In the genomic region with DNA sequence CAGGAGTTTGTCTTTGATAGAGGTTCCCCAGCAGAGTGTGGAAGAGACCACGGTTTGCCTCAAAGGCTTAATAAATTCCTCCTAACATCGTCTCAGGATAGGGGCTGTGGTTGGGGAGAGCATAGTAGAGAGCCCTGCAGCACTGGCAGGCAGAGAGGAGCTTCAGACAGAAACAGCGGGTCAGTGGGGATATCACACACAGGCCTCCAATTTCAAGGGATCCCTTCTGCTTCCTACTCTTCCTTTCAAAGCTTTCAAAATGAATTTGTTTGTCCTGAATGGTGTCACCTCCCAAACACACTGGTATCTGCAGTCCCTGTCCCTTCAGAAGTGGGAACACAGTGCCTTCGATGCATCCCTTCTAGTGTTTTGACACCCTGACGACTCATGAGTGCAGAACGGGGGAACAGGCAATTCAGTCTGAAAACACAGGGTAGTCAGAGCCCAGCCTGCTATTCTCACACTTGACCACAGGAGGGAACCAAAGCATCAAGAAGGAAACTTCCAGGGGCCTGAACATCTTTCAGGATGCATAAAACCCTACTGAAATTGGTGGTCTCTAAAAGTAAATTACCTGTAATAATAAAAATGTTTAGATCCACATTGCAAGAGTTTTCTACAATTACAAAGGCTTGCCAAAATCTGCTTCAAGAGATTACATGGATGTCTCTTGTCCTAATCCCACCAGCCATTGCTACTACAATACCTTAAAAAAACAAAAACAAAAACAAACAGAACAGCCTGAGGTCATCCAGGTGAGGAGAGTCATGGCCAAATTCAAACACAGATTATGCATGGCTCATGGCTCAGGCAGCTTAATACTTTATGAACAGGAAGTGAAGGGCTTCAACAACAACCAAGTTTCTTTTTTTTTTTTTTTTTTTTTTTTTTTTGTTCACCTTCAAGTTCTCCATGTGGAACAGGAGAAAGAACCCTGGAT, we compare ENCODE assay signal across 8 cellular contexts. TPM values are rescaled to one million over a fixed set of nuclear protein-coding genes. Genes with fewer than 3 reads are reported as not detected.
A peak's percentile ranks its signal among the peaks of the same experiment; 100 is the strongest.
DNase-seq lines count a peak whose midpoint lies in the region; ATAC-seq and TF ChIP-seq lines count a peak whose summit lies in the region.

No MANE protein-coding gene starts in this region.

- no peak overlapping the region for H3K9ac ChIP-seq in SU-DHL-6 (ENCODE audit: low read length)

- no peaks in the 10 kb centered on the region for H3K36me3 Mint-ChIP-seq in activated naive CD8-positive, alpha-beta T cell treated with anti-CD3 and anti-CD28 coated beads, Interleukin-2, amount 50 U/mL, for 24 hours (ENCODE audit: low read depth)

- 28 to 33% (median 32%) methylated on average over 6 of the region's 6 CpGs for WGBS in heart left ventricle, 4 donors

- no peaks in the 10 kb centered on the region for H3K9me3 Mint-ChIP-seq in activated naive CD8-positive, alpha-beta T cell treated with anti-CD3 and anti-CD28 coated beads, Interleukin-2, amount 50 U/mL, for 24 hours

- peaks cover 56% of the 10 kb centered on the region for H3K4me1 Mint-ChIP-seq in activated naive CD8-positive, alpha-beta T cell treated with anti-CD3 and anti-CD28 coated beads, Interleukin-2, amount 50 U/mL, for 24 hours

- intact Hi-C loops in heart left ventricle (cut with DNase I), result loop anchor here in 9 of 10 donors (1.0 to 10.0 kb wide), 9 partner anchors 215 to 410 kb away; a partner anchor contains a TSS

- H3F3A ChIP-seq in SU-DHL-6 (ENCODE audit: insufficient read depth), result no peaks in the 10 kb centered on the region

- H3K36me3 ChIP-seq in MG63 (no peaks in the 10 kb centered on the region), SU-DHL-6 (ENCODE audit: low read length) (no peaks in the 10 kb centered on the region), heart left ventricle (no peaks in the 10 kb centered on the region)

- H3K4me2 ChIP-seq in SU-DHL-6 (ENCODE audit: low read depth, low read length, poor library complexity, severe bottlenecking), result no peak overlapping the region

- H3K4me3 ChIP-seq in MG63, result no peak overlapping the region
- no peak overlapping the region for H3K4me3 ChIP-seq in SU-DHL-6 (ENCODE audit: insufficient read depth, low read length, poor library complexity, severe bottlenecking)
- no peak overlapping the region for H3K4me3 ChIP-seq in heart left ventricle

- no peak overlapping the region for H3K4me3 Mint-ChIP-seq in activated naive CD8-positive, alpha-beta T cell treated with anti-CD3 and anti-CD28 coated beads, Interleukin-2, amount 50 U/mL, for 24 hours

- H3K79me2 ChIP-seq in SU-DHL-6 (ENCODE audit: insufficient read depth, low read length), result no peaks in the 10 kb centered on the region

- no peak for TF ChIP-seq POLR2A in heart left ventricle (IDR thresholded peaks at IDR 0.05)

- H3K9me3 ChIP-seq in MG63 (no peaks in the 10 kb centered on the region), SU-DHL-6 (ENCODE audit: insufficient read depth, low read length) (no peaks in the 10 kb centered on the region), heart left ventricle (no peaks in the 10 kb centered on the region)

- H3K27me3 ChIP-seq in MG63, result no peaks in the 10 kb centered on the region
- H3K27me3 ChIP-seq in SU-DHL-6 (ENCODE audit: low read length), result no peaks in the 10 kb centered on the region
- no peaks in the 10 kb centered on the region for H3K27me3 ChIP-seq in heart left ventricle

- H3K27ac ChIP-seq in SU-DHL-6 (ENCODE audit: low read depth, low read length) (no peak overlapping the region), heart left ventricle (peak overlapping the region in 2 of 12 donors; percentile 57 to 61)

- H3K4me1 ChIP-seq in heart left ventricle, result peaks cover 0 to 34% (median 16%) of the 10 kb centered on the region in 12 donors

- TF ChIP-seq CTCF in SU-DHL-6 (IDR thresholded peaks at IDR 0.05; ENCODE audit: insufficient read depth, low read length, poor library complexity, severe bottlenecking), result peak; percentile 97
- TF ChIP-seq CTCF in heart left ventricle (IDR thresholded peaks at IDR 0.05), result peak; percentile 89 to 95 (median 92)

- H2AFZ ChIP-seq in SU-DHL-6 (ENCODE audit: low read depth, low read length, severe bottlenecking), result peak overlapping the region; percentile 54

- H4K20me1 ChIP-seq in SU-DHL-6 (ENCODE audit: low read depth, low read length), result no peaks in the 10 kb centered on the region

- DNase-seq in D341Med (ENCODE audit: low spot score) (peak; percentile 86), MG63 (peak; percentile 30), heart left ventricle (peak in 3 of 5 donors; percentile 42 to 52 (median 43)), renal cortical epithelial cell (ENCODE audit: low read depth) (peak; percentile 61)
- peak; percentile 67 for DNase-seq in activated naive CD8-positive, alpha-beta T cell treated with anti-CD3 and anti-CD28 coated beads, Interleukin-2, amount 50 U/mL, for 24 hours

- H3K9me2 ChIP-seq in SU-DHL-6 (replicated peaks; ENCODE audit: insufficient read depth, low read length), result no peaks in the 10 kb centered on the region

- peak overlapping the region; percentile 69 for H3K27ac Mint-ChIP-seq in activated naive CD8-positive, alpha-beta T cell treated with anti-CD3 and anti-CD28 coated beads, Interleukin-2, amount 50 U/mL, for 24 hours

- H3K27me3 Mint-ChIP-seq in activated naive CD8-positive, alpha-beta T cell treated with anti-CD3 and anti-CD28 coated beads, Interleukin-2, amount 50 U/mL, for 24 hours, result no peaks in the 10 kb centered on the region

- ATAC-seq in GM21529 (IDR thresholded peaks at IDR 0.05; ENCODE audit: unreplicated experiment), result peak; percentile 47
- ATAC-seq in activated naive CD8-positive, alpha-beta T cell treated with anti-CD3 and anti-CD28 coated beads, Interleukin-2, amount 50 U/mL, for 24 hours, result peak; percentile 39
- peak; percentile 43 to 76 (median 68) for ATAC-seq in heart left ventricle
- no peak for ATAC-seq in HG03457 (IDR thresholded peaks at IDR 0.05; ENCODE audit: unreplicated experiment)

RNA-seq across cellular contexts. Expression of a gene that starts 49.8 kb away (rescaled TPM):
- total RNA-seq in MG63 (2014; rRNA removed; shearing (Covaris generic); ENCODE audit: low replicate concordance), result not detected in 2 replicates
- under 1 TPM in 4 of 9 donors, not detected in 5; 0.08 to 0.41 (median 0.16) TPM for total RNA-seq in heart left ventricle
- under 1 TPM in 1 of 2 donors, not detected in 1; 0.03 TPM for polyA plus RNA-seq in heart left ventricle
- total RNA-seq in renal cortical epithelial cell, result 0.60 TPM in 1 of 2 replicates, not detected in the other

RNA-seq across cellular contexts. Expression of a gene that starts 58.9 kb away (rescaled TPM):
- 35.8 and 40.0 TPM in 2 replicates for total RNA-seq in MG63 (2014; rRNA removed; shearing (Covaris generic); ENCODE audit: low replicate concordance)
- 10 to 100 TPM in 8 of 9 donors, 1 to 10 TPM in 1; 8.9 to 50.1 (median 19.4) TPM for total RNA-seq in heart left ventricle
- 10 to 100 TPM in 1 of 2 donors, 1 to 10 TPM in 1; 7.1 to 16.0 TPM for polyA plus RNA-seq in heart left ventricle
- total RNA-seq in renal cortical epithelial cell, result 0.15 and 0.17 TPM in 2 replicates

Comparison
In these comparisons a context has a peak if more than half of its experiments do, and no peak if none do; other contexts are left out.
1. DNase-seq: peak in every context shown above with its lines; median percentile 86 in D341Med; 67 in activated naive CD8-positive, alpha-beta T cell treated with anti-CD3 and anti-CD28 coated beads, Interleukin-2, amount 50 U/mL, for 24 hours; 61 in renal cortical epithelial cell; 43 in heart left ventricle; 30 in MG63.